In genomic region chr3:144049374-144049773, GRCh38 we compare ENCODE assay signal across 1 cellular context.
TF ChIP-seq lines count a peak whose summit lies in the region.

No MANE protein-coding gene starts in this region.

TF ChIP-seq in K562, 482 proteins besides CTCF, POLR2A, EP300 and RAD21 (continued from another document):
- no peak for TF ChIP-seq AFF1 (IDR thresholded peaks at IDR 0.05; ENCODE audit: low read depth in 1 of 2, partially characterized antibody in 2 of 2)
- TF ChIP-seq MCM2 (IDR thresholded peaks at IDR 0.05; ENCODE audit: low read depth) = no peak
- no peak for TF ChIP-seq BRD4 (IDR thresholded peaks at IDR 0.05)
- TF ChIP-seq PRMT5 (CRISPR knock-in tag; IDR thresholded peaks at IDR 0.05) = no peak
- no peak for TF ChIP-seq FOS (IDR thresholded peaks at IDR 0.05; ENCODE audit: extremely low read depth, insufficient read length)
- TF ChIP-seq EZH2 (IDR thresholded peaks at IDR 0.05; ENCODE audit: borderline replicate concordance, low read depth, low read length) = no peak
- TF ChIP-seq XRCC4 (IDR thresholded peaks at IDR 0.05; ENCODE audit: extremely low read depth, insufficient read depth, insufficient read length) = no peak
- no peak for TF ChIP-seq ZBED1 (IDR thresholded peaks at IDR 0.05)
- no peak for TF ChIP-seq NCOA2 (IDR thresholded peaks at IDR 0.05; ENCODE audit: partially characterized antibody in 2 of 2)
TF ChIP-seq in K562: peak in this region for 0.
